In the genomic region with DNA sequence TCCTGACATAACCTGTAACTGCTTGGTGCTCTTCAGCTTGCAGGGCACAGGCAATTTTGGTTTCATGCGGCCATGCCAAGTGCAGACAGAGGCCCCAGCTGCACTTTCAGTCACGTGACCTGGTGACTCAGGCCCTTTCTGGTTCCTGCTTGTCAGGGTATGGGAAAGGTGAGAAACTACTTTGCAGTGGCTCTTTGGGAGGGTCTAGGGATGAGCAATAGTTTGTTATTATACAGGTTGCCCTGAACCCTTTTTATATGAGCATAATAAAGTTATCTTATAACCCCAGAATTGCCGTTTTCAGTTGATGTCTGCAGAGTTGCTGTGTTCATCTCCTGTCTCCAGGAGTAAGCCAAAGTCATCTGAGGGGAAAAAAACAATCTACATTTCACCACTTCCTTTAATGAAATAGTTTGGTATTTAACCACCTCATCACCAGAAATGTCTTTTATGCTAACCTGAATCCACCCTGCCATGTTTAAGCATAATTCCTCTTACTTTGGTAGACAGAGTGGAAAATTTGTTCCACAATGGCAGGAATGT, we compare ENCODE assay signal across 8 cellular contexts. TPM values are rescaled to one million over a fixed set of nuclear protein-coding genes. Genes with fewer than 3 reads are reported as not detected.
DNase-seq lines count a peak whose midpoint lies in the region; ATAC-seq and TF ChIP-seq lines count a peak whose summit lies in the region.

No MANE protein-coding gene starts in this region.

- peak overlapping the region in 6 of 7 donors; percentile 26 to 77 (median 62) for H3K27ac Mint-ChIP-seq in CD4-positive, alpha-beta memory T cell
- H3K27ac Mint-ChIP-seq in activated T-cell treated with anti-CD3 and anti-CD28 coated beads, Interleukin-2, amount 50 U/mL, for 72 hours, result no peak overlapping the region

- no peaks in the 10 kb centered on the region for H3K79me2 ChIP-seq in OCI-LY7 (ENCODE audit: insufficient read depth, low read depth, low read length)

- peak overlapping the region in 1 of 2 donors; percentile 19 for H3K4me3 ChIP-seq in CD4-positive, alpha-beta memory T cell (ENCODE audit: low read length in 2 of 2)
- H3K4me3 ChIP-seq in OCI-LY7 (ENCODE audit: low read depth, low read length, poor library complexity, severe bottlenecking), result no peak overlapping the region

- POLR2A ChIA-PET in CD4-positive, alpha-beta memory T cell (lab: Charles Lee; ENCODE audit: partially characterized antibody), result interaction anchor here (1.2 kb wide), 1 partner anchor 65 kb away, joined by 9 read pairs; no protein-coding TSS in a partner anchor
- POLR2A ChIA-PET in OCI-LY7 (lab: Charles Lee), result no interaction called here

- H3K9me3 Mint-ChIP-seq in CD4-positive, alpha-beta memory T cell, result peaks cover 0 to 5% (median 0%) of the 10 kb centered on the region in 8 donors
- no peaks in the 10 kb centered on the region for H3K9me3 Mint-ChIP-seq in activated T-cell treated with anti-CD3 and anti-CD28 coated beads, Interleukin-2, amount 50 U/mL, for 72 hours

- TF ChIP-seq CTCF in OCI-LY7 (conservative IDR thresholded peaks at IDR 0.05; ENCODE audit: low read length), result no peak

- H3K9me2 ChIP-seq in OCI-LY7 (ENCODE audit: insufficient read depth, low read length), result no peaks in the 10 kb centered on the region

- H3K36me3 ChIP-seq in CD4-positive, alpha-beta memory T cell (ENCODE audit: insufficient read depth, low read length), result no peaks in the 10 kb centered on the region
- H3K36me3 ChIP-seq in OCI-LY7 (ENCODE audit: insufficient read depth, low read length), result no peaks in the 10 kb centered on the region

- no TSS peak for BruUV-seq in OCI-LY7 (replicated peaks; lab: Mats Ljungman, UMichigan)

- no peak overlapping the region; the same call in 1 of the 2 replicates for H2AFZ ChIP-seq in OCI-LY7 (ENCODE audit: low read length)

- H4K20me1 ChIP-seq in OCI-LY7 (ENCODE audit: insufficient read depth, low read length), result no peaks in the 10 kb centered on the region

- H3K27me3 ChIP-seq in CD4-positive, alpha-beta memory T cell (ENCODE audit: insufficient read depth, low read length), result no peaks in the 10 kb centered on the region

- no peak overlapping the region for H3K4me2 ChIP-seq in OCI-LY7 (ENCODE audit: low read length)

- no peak overlapping the region for H3K27ac ChIP-seq in CD4-positive, alpha-beta memory T cell (ENCODE audit: low read depth, low read length)
- no peak overlapping the region for H3K27ac ChIP-seq in OCI-LY7 (ENCODE audit: low read depth, low read length, poor library complexity, severe bottlenecking)

- intact Hi-C loops in CD4-positive, alpha-beta memory T cell (cut with micrococcal nuclease), result loop anchor here (1.0 to 5.0 kb wide), 2 partner anchors 31 to 63 kb away; partner anchors contain the start of genes EMP1 and GSG1
- intact Hi-C loops in OCI-LY7 (cut with micrococcal nuclease; ENCODE audit: unreplicated experiment) (no loop called here), Right ventricle myocardium inferior (cut with DNase I) (no loop called here)

- H3K9me3 ChIP-seq in CD4-positive, alpha-beta memory T cell (ENCODE audit: control insufficient read depth in 1 of 2, low read length in 2 of 2), result no peaks in the 10 kb centered on the region
- H3K9me3 ChIP-seq in OCI-LY7 (ENCODE audit: low read length), result no peaks in the 10 kb centered on the region

- peak overlapping the region in 6 of 8 donors; percentile 19 to 68 (median 45) for H3K4me3 Mint-ChIP-seq in CD4-positive, alpha-beta memory T cell
- H3K4me3 Mint-ChIP-seq in activated T-cell treated with anti-CD3 and anti-CD28 coated beads, Interleukin-2, amount 50 U/mL, for 72 hours, result no peak overlapping the region

- H3K36me3 Mint-ChIP-seq in CD4-positive, alpha-beta memory T cell, result no peaks in the 10 kb centered on the region
- no peaks in the 10 kb centered on the region for H3K36me3 Mint-ChIP-seq in activated T-cell treated with anti-CD3 and anti-CD28 coated beads, Interleukin-2, amount 50 U/mL, for 72 hours (ENCODE audit: insufficient read depth in 2 of 2)

- peak; percentile 51 to 80 (median 55) for DNase-seq in CD4-positive, alpha-beta memory T cell
- peak; percentile 23 for DNase-seq in OCI-LY7 (ENCODE audit: low spot score)
- peak; percentile 80 to 89 for DNase-seq in activated T-cell treated with anti-CD3 and anti-CD28 coated beads, Interleukin-2, amount 50 U/mL, for 72 hours
- DNase-seq in Right ventricle myocardium inferior (ENCODE audit: missing footprints), result peak; percentile 73
- DNase-seq in stimulated activated CD4-positive, alpha-beta T cell treated with anti-CD3 and anti-CD28 coated beads, Interleukin-12 subunit alpha, Interleukin-12 subunit beta, amount 100 ng/mL, for 48 hours (ENCODE audit: low read depth in 2 of 3, low spot score in 1 of 3), result peak; percentile 74 to 80 (median 79)
- DNase-seq in D341Med (ENCODE audit: low spot score), result no peak
- DNase-seq in Ammon's horn (ENCODE audit: low spot score), result no peak

- H3K4me1 Mint-ChIP-seq in CD4-positive, alpha-beta memory T cell, result peaks cover 15 to 30% (median 21%) of the 10 kb centered on the region in 4 donors
- H3K4me1 Mint-ChIP-seq in activated T-cell treated with anti-CD3 and anti-CD28 coated beads, Interleukin-2, amount 50 U/mL, for 72 hours (ENCODE audit: low read depth), result peaks cover 21% of the 10 kb centered on the region

- peak; percentile 84 for ATAC-seq in HG02642 (IDR thresholded peaks at IDR 0.05; ENCODE audit: poor library complexity, unreplicated experiment)
- peak; percentile 97 to 99 for ATAC-seq in activated T-cell treated with anti-CD3 and anti-CD28 coated beads, Interleukin-2, amount 50 U/mL, for 72 hours (replicated peaks in 1 of 2)
- peak; percentile 81 for ATAC-seq in Right ventricle myocardium inferior

- peaks cover 23% of the 10 kb centered on the region for H3K4me1 ChIP-seq in CD4-positive, alpha-beta memory T cell (ENCODE audit: insufficient read depth, low read length)
- no peaks in the 10 kb centered on the region for H3K4me1 ChIP-seq in OCI-LY7 (ENCODE audit: insufficient read depth, low read length, poor library complexity, severe bottlenecking)

- CTCF ChIA-PET in CD4-positive, alpha-beta memory T cell (lab: Charles Lee; ENCODE audit: partially characterized antibody), result interaction anchor here (1.0 to 2.5 kb wide), 2 partner anchors 46 to 49 kb away, joined by 3 to 11 read pairs; no protein-coding TSS in a partner anchor
- CTCF ChIA-PET in OCI-LY7 (lab: Charles Lee; ENCODE audit: unreplicated experiment), result no interaction called here

- H3K27me3 Mint-ChIP-seq in CD4-positive, alpha-beta memory T cell, result peaks cover 2 to 4% of the 10 kb centered on the region in 2 donors
- H3K27me3 Mint-ChIP-seq in activated T-cell treated with anti-CD3 and anti-CD28 coated beads, Interleukin-2, amount 50 U/mL, for 72 hours (ENCODE audit: low read depth), result peaks cover 10% of the 10 kb centered on the region

RNA-seq across cellular contexts. Expression of gene EMP1, which starts 30.9 kb away (rescaled TPM):
- total RNA-seq in CD4-positive, alpha-beta memory T cell, result 1 to 10 TPM; 4.5 to 5.8 TPM
- polyA plus RNA-seq in CD4-positive, alpha-beta memory T cell, result 1 to 10 TPM in 1 of 2 donors, under 1 TPM in 1; 0.50 to 1.8 TPM
- 0.03 TPM in 1 of 2 replicates, not detected in the other for total RNA-seq in OCI-LY7 (2014; rRNA removed; shearing (Covaris generic))
- 0.40 TPM in 1 of 2 replicates, not detected in the other for total RNA-seq in OCI-LY7 (2022)
- total RNA-seq in activated T-cell treated with anti-CD3 and anti-CD28 coated beads, Interleukin-2, amount 50 U/mL, for 72 hours, result 10 to 100 TPM in 1 of 2 donors, 1 to 10 TPM in 1; 4.2 to 19.2 TPM
- total RNA-seq in Right ventricle myocardium inferior, result 129 TPM

Comparison
In these comparisons a context has a peak if more than half of its experiments do, and no peak if none do; other contexts are left out.
1. DNase-seq: peak in CD4-positive, alpha-beta memory T cell (5 of 5), OCI-LY7 (single experiment), activated T-cell treated with anti-CD3 and anti-CD28 coated beads, Interleukin-2, amount 50 U/mL, for 72 hours (2 of 2), Right ventricle myocardium inferior (single experiment) and stimulated activated CD4-positive, alpha-beta T cell treated with anti-CD3 and anti-CD28 coated beads, Interleukin-12 subunit alpha, Interleukin-12 subunit beta, amount 100 ng/mL, for 48 hours (3 of 3); none in D341Med (single experiment) and Ammon's horn (single experiment).
2. H3K4me3 Mint-ChIP-seq: peak in CD4-positive, alpha-beta memory T cell (6 of 8); none in activated T-cell treated with anti-CD3 and anti-CD28 coated beads, Interleukin-2, amount 50 U/mL, for 72 hours (0 of 2).
3. Peak in every context shown above with its lines, with median percentiles within 50 percentile points of each other: ATAC-seq.